ENCODE assay signal across 11 cellular contexts in the genomic region with DNA sequence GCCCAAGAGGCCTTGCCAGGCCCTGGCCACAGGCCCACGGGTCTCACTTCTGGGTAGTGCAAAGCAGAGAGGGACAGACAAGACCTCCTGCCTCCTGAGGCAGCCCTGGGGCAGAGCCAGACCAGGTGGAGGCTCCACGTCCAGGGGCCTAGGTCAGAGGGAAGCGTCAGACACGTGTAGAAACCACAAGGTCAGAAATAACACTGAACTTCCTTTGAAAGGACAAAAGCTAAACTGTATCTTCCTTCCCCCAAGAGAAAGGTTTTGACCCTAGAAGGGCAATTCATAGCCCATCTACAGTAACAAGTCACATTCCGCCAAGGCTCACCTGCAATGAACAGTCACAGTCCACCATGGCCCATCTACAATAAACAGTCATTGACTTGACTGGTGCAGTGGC. TPM values are rescaled to one million over a fixed set of nuclear protein-coding genes. Genes with fewer than 3 reads are reported as not detected.
DNase-seq lines count a peak whose midpoint lies in the region; ATAC-seq and TF ChIP-seq lines count a peak whose summit lies in the region.
"Had no signal": no experiment of that assay in that cellular context is flagged by ENCODE, and none has a peak within 500 bp of the region (broad histone marks: within the 10 kb centered on the region; RNA-seq: fewer than 3 reads in every experiment).

No MANE protein-coding gene starts in this region.

- 34 to 59% methylated on average over 3 to 5 of the region's 5 CpGs for whole genome bisulfite sequencing in transverse colon (ENCODE audit: low coverage in 1 of 2), 2 donors

- H3K9me3 ChIP-seq in RWPE2 (ENCODE audit: severe bottlenecking) (no peaks in the 10 kb centered on the region), transverse colon (no peaks in the 10 kb centered on the region)
- H3K9me3 ChIP-seq: neutrophil had no signal

- H3K4me1 ChIP-seq in RWPE2 (ENCODE audit: insufficient read depth, poor library complexity, severe bottlenecking) (peaks cover 59% of the 10 kb centered on the region), transverse colon (peaks cover 0 to 24% (median 13%) of the 10 kb centered on the region in 4 donors)

- TF ChIP-seq EP300 in transverse colon (IDR thresholded peaks at IDR 0.05; ENCODE audit: low read depth): no peak

- H3K27me3 ChIP-seq in RWPE2 (ENCODE audit: insufficient read depth, poor library complexity, severe bottlenecking): no peaks in the 10 kb centered on the region
- no peaks in the 10 kb centered on the region for H3K27me3 ChIP-seq in transverse colon
- H3K27me3 ChIP-seq: neutrophil had no signal

- H3K36me3 ChIP-seq in RWPE2 (ENCODE audit: low read depth): peaks cover 97% of the 10 kb centered on the region
- H3K36me3 ChIP-seq in transverse colon: no peaks in the 10 kb centered on the region
- H3K36me3 ChIP-seq: neutrophil had no signal

- ATAC-seq in GM19035 (IDR thresholded peaks at IDR 0.05; ENCODE audit: unreplicated experiment) (peak; percentile 65), HG02678 (IDR thresholded peaks at IDR 0.05; ENCODE audit: unreplicated experiment) (peak; percentile 77), RWPE2 (ENCODE audit: low read depth) (no peak)
- ATAC-seq: esophagus mucosa had no signal

- no peak overlapping the region for H3K4me3 ChIP-seq in RWPE2 (ENCODE audit: severe bottlenecking)
- no peak overlapping the region for H3K4me3 ChIP-seq in transverse colon

- DNase-seq in RWPE2 (ENCODE audit: low spot score) (no peak), transverse colon (peak; percentile 61), NCI-H524 (lab: John Stamatoyannopoulos, UW) (no peak), NCI-H526 (lab: John Stamatoyannopoulos, UW) (no peak), Ammon's horn (ENCODE audit: low spot score) (no peak)
- DNase-seq: activated T-cell treated with anti-CD3 and anti-CD28 coated beads for 4 hours, Calu3 had no signal

- TF ChIP-seq POLR2A in transverse colon (IDR thresholded peaks at IDR 0.05): no peak

- intact Hi-C loops in transverse colon (cut with DNase I; ENCODE audit: low total_unique reads): no loop called here

- in situ Hi-C loops in transverse colon (cut with MboI; ENCODE audit: low pct_ligation_motif_present in 1 of 4, low pct_unique_long_range_greater_than_20kb in 1 of 4, low sequenced_read_pairs in 3 of 4): no loop called here

- H3K27ac ChIP-seq in RWPE2 (ENCODE audit: poor library complexity, severe bottlenecking): peak overlapping the region; percentile 97
- H3K27ac ChIP-seq in transverse colon: peak overlapping the region; percentile 14 to 64 (median 58)
- H3K27ac ChIP-seq: neutrophil had no signal

- TF ChIP-seq CTCF in RWPE2 (IDR thresholded peaks at IDR 0.05; ENCODE audit: poor library complexity, severe bottlenecking) (no peak), transverse colon (IDR thresholded peaks at IDR 0.05) (no peak)

RNA-seq across cellular contexts. Expression of a gene that starts 17.9 kb away (rescaled TPM):
- 100 to 1,000 TPM; 103 to 192 (median 127) TPM for total RNA-seq in transverse colon
